Comparison of ENCODE assay signal across 13 cellular contexts in the genomic region with DNA sequence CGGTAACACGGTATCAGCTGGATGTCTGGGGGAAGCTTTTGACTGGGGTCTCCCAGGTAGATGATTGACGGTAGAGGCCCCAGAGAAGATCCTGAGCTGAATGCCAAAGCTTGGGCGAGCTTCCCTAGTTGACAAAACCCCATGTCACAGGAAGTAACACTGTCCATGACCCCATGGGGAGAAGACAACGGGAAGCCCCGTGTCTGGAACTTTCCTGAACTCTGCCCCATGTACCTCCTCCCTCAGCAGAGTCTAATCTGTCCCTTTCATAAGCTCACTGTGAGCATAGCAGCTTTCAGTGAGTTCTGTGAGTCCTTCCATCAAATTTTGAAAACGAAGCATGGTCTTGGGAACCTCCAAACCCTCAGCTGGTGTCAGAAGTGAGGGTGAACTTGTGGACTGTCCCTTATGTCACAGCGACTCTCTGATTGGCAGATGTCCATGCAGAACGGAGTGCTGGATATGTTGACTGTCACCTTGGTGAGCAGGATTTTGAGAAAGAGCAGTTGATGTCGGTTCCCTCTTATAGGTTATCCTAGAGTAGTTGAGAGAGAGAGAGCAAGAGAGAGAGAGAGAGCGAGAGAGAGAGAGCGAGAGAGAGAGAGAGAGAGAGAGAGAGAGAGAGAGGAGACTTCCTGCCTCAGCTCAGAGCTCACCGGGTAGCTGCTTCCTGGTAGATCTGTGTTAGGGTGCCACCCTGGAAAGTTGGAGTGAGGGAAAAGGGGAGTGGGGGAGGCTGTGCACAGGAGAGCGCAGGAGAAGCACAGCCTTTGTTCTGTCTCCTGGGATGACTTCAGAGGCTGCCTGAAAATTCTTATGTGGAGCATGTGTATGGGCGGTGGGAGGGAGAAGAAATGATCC. TPM values are rescaled to one million over a fixed set of nuclear protein-coding genes. Genes with fewer than 3 reads are reported as not detected.
DNase-seq lines count a peak whose midpoint lies in the region; ATAC-seq and TF ChIP-seq lines count a peak whose summit lies in the region.
"Had no signal": no experiment of that assay in that cellular context is flagged by ENCODE, and none has a peak within 500 bp of the region (broad histone marks: within the 10 kb centered on the region; RNA-seq: fewer than 3 reads in every experiment).

No MANE protein-coding gene starts in this region.

- TF ChIP-seq CTCF in Calu3 (IDR thresholded peaks at IDR 0.05; ENCODE audit: unreplicated experiment) (no peak), cardiac fibroblast (IDR thresholded peaks at IDR 0.05; ENCODE audit: low read depth, low read length) (no peak), mucosa of descending colon (IDR thresholded peaks at IDR 0.05) (no peak)

- H3K4me1 Mint-ChIP-seq in Calu3 (ENCODE audit: low read depth, unreplicated experiment): peaks cover 22% of the 10 kb centered on the region

- intact Hi-C loops in Calu3 (cut with micrococcal nuclease; ENCODE audit: unreplicated experiment): no loop called here
- intact Hi-C loops in mucosa of descending colon (cut with DNase I, micrococcal nuclease): no loop called here

- no TSS peak for BruUV-seq in Calu3 (replicated peaks; lab: Mats Ljungman, UMichigan)

- H3K36me3 ChIP-seq in mucosa of descending colon (ENCODE audit: low read depth): no peaks in the 10 kb centered on the region
- H3K36me3 ChIP-seq: heart left ventricle had no signal

- no peak overlapping the region for H3K4me3 Mint-ChIP-seq in Calu3 (ENCODE audit: low read depth, unreplicated experiment)

- DNase-seq in DMS53 (lab: John Stamatoyannopoulos, UW) (peak; percentile 24), DMS53 treated with DMSO at 0.1 percent for 48 hours (lab: John Stamatoyannopoulos, UW; ENCODE audit: unreplicated experiment) (no peak), Calu3 (no peak), cardiac fibroblast (ENCODE audit: low read depth in 2 of 2) (peak; percentile 7 to 10), mucosa of descending colon (no peak), cerebellar nuclear complex (lab: John Stamatoyannopoulos, UW) (no peak), GM19238 (ENCODE audit: insufficient read length, low spot score) (no peak)
- DNase-seq: 8988T, mesendoderm, NCI-H2107, psoas muscle had no signal

- peaks cover 2% of the 10 kb centered on the region for H3K4me1 ChIP-seq in mucosa of descending colon (ENCODE audit: low read depth)
- H3K4me1 ChIP-seq: psoas muscle had no signal

- no peaks in the 10 kb centered on the region for H3K9me3 Mint-ChIP-seq in Calu3 (ENCODE audit: low read depth, unreplicated experiment)

- H3K9me3 ChIP-seq in mucosa of descending colon: no peaks in the 10 kb centered on the region
- H3K9me3 ChIP-seq: heart left ventricle, psoas muscle had no signal

- H3K4me3 ChIP-seq in cardiac fibroblast (replicated peaks in 1 of 2; ENCODE audit: low read depth in 2 of 2, low read length in 2 of 2): no peak overlapping the region
- H3K4me3 ChIP-seq in mucosa of descending colon: no peak overlapping the region
- H3K4me3 ChIP-seq: psoas muscle had no signal

- no peaks in the 10 kb centered on the region for H3K36me3 Mint-ChIP-seq in Calu3 (ENCODE audit: insufficient read depth, unreplicated experiment)

- CTCF ChIA-PET in Calu3 (lab: Charles Lee): interaction anchor here (1.0 kb wide), 1 partner anchor 199 kb away, joined by 3 read pairs; no protein-coding TSS in a partner anchor

- peak overlapping the region; percentile 9 for H3K27ac Mint-ChIP-seq in Calu3 (ENCODE audit: unreplicated experiment)

- ATAC-seq in mucosa of descending colon: peak; percentile 15
- ATAC-seq in HG03175 (IDR thresholded peaks at IDR 0.05; ENCODE audit: unreplicated experiment): no peak

- peaks cover 58% of the 10 kb centered on the region for H3K27me3 Mint-ChIP-seq in Calu3 (ENCODE audit: unreplicated experiment)

RNA-seq across cellular contexts. Expression of a gene that starts 29.9 kb away (rescaled TPM):
- total RNA-seq in Calu3 (2022) (0.26 and 0.37 TPM in 2 replicates), mucosa of descending colon (1 to 10 TPM in 2 of 3 donors, under 1 TPM in 1; 0.75 to 2.5 (median 1.1) TPM)

Comparison
In these comparisons a context has a peak if more than half of its experiments do, and no peak if none do; other contexts are left out.
1. DNase-seq: peak in DMS53 (single experiment) and cardiac fibroblast (2 of 2); none in DMS53 treated with DMSO at 0.1 percent for 48 hours (single experiment), Calu3 (single experiment), mucosa of descending colon (0 of 3), cerebellar nuclear complex (0 of 2) and GM19238 (single experiment).